12 cellular contexts compared by ENCODE assay signal in genomic region chr19:29842471-29843179, GRCh38. TPM values are rescaled to one million over a fixed set of nuclear protein-coding genes. Genes with fewer than 3 reads are reported as not detected.
DNase-seq lines count a peak whose midpoint lies in the region; ATAC-seq and TF ChIP-seq lines count a peak whose summit lies in the region.
"Had no signal": no experiment of that assay in that cellular context is flagged by ENCODE, and none has a peak within 500 bp of the region (broad histone marks: within the 10 kb centered on the region; RNA-seq: fewer than 3 reads in every experiment).

No MANE protein-coding gene starts in this region.

- H4K20me1 ChIP-seq in BLaER1 treated with 17β-estradiol and CSF1 and Interleukin-3, amounts not matched to agents 10 nM and 100 nM = peaks cover 0 to 36% (median 14%) of the 10 kb centered on the region in 11 experiments; a peak in 15 of 22 replicates
- H4K20me1 ChIP-seq in H9 (ENCODE audit: control insufficient read depth, insufficient read depth, insufficient read length) = no peaks in the 10 kb centered on the region

- no peak for TF ChIP-seq POLR2A in Peyer's patch (IDR thresholded peaks at IDR 0.05)

- no peaks in the 10 kb centered on the region for H3K36me3 Mint-ChIP-seq in H9 (ENCODE audit: insufficient read depth in 1 of 3, low read depth in 3 of 3)
- H3K36me3 Mint-ChIP-seq in central memory CD8-positive, alpha-beta T cell (ENCODE audit: insufficient read depth) = peaks cover 7% of the 10 kb centered on the region
- H3K36me3 Mint-ChIP-seq in naive B cell = no peaks in the 10 kb centered on the region

- peak overlapping the region in 5 of 10 experiments; percentile 33 to 81 (median 78); a peak in 4 of 20 replicates for H3K4me3 ChIP-seq in BLaER1 treated with 17β-estradiol and CSF1 and Interleukin-3, amounts not matched to agents 10 nM and 100 nM
- H3K4me3 ChIP-seq in Peyer's patch = peak overlapping the region in 2 of 4 donors; percentile 38 to 62

- H2BK120ac ChIP-seq in H9 (ENCODE audit: low read depth, low read length, poor library complexity, severe bottlenecking) = no peak overlapping the region

- H3K27ac ChIP-seq in BLaER1 treated with 17β-estradiol and CSF1 and Interleukin-3, amounts not matched to agents 10 nM and 100 nM = no peak overlapping the region
- H3K27ac ChIP-seq in H9 (ENCODE audit: insufficient read length, low read depth, low read length) (no peak overlapping the region), Peyer's patch (peak overlapping the region in 1 of 4 donors; percentile 25)

- no peak overlapping the region for H3K18ac ChIP-seq in H9 (ENCODE audit: insufficient read length, low read depth, low read length)

- no peaks in the 10 kb centered on the region for H3K36me3 ChIP-seq in BLaER1 treated with 17β-estradiol and CSF1 and Interleukin-3, amounts not matched to agents 10 nM and 100 nM
- H3K36me3 ChIP-seq in Peyer's patch = no peaks in the 10 kb centered on the region

- no peaks in the 10 kb centered on the region; a peak in 1 of 5 replicates for H3K9me3 Mint-ChIP-seq in H9
- no peaks in the 10 kb centered on the region for H3K9me3 Mint-ChIP-seq in central memory CD8-positive, alpha-beta T cell
- H3K9me3 Mint-ChIP-seq in naive B cell = peaks cover 0 to 2% (median 0%) of the 10 kb centered on the region in 7 donors
- H3K9me3 Mint-ChIP-seq: activated B cell treated with CpG ODN at 0.5 μM for 24 hours; activated T-helper 17 cell treated with anti-CD3 and anti-CD28 coated beads, Interleukin-2, amount 50 U/mL, for 72 hours had no signal

- H3K23ac ChIP-seq in H9 (ENCODE audit: insufficient read length, low read depth, low read length) = no peak overlapping the region

- TF ChIP-seq CTCF in H9 (conservative IDR thresholded peaks at IDR 0.05) (no peak), Peyer's patch (IDR thresholded peaks at IDR 0.05) (no peak)

- H3K4me1 Mint-ChIP-seq in H9 (peaks cover 26 to 29% of the 10 kb centered on the region in 2 experiments), naive B cell (peaks cover 12 to 24% (median 14%) of the 10 kb centered on the region in 3 donors)
- peaks cover 12% of the 10 kb centered on the region for H3K4me1 Mint-ChIP-seq in central memory CD8-positive, alpha-beta T cell

- peaks cover 14% of the 10 kb centered on the region for H3K23me2 ChIP-seq in H9 (ENCODE audit: insufficient read length, low read depth, low read length, poor library complexity, severe bottlenecking)

- no peak overlapping the region for H3K4ac ChIP-seq in H9 (ENCODE audit: low read depth, low read length)

- WGBS in H9 (ENCODE audit: extremely low coverage, insufficient read length, low lambda C conversion rate) = no CpG with 5 or more reads among the region's 11 CpGs

- no peak overlapping the region; the same call in 1 of the 2 replicates for H2BK15ac ChIP-seq in H9 (ENCODE audit: low read depth, low read length)

- H4K8ac ChIP-seq in H9 (replicated peaks; ENCODE audit: insufficient read length, low read depth, low read length) = no peak overlapping the region

- ATAC-seq in central memory CD8-positive, alpha-beta T cell (replicated peaks; ENCODE audit: extremely low read depth, poor library complexity, severe bottlenecking) = no peak
- ATAC-seq in naive B cell (ENCODE audit: low read depth in 2 of 2) = no peak
- no peak for ATAC-seq in HG02759 (IDR thresholded peaks at IDR 0.05; ENCODE audit: unreplicated experiment)
- ATAC-seq: activated T-helper 17 cell treated with anti-CD3 and anti-CD28 coated beads, Interleukin-2, amount 50 U/mL, for 72 hours had no signal

- H2AFZ ChIP-seq in H9 (ENCODE audit: low read length) = no peak overlapping the region

- H3K56ac ChIP-seq in H9 (ENCODE audit: insufficient read length, low read depth, low read length) = no peak overlapping the region

- H2AK5ac ChIP-seq in H9 (ENCODE audit: insufficient read length, low read length) = no peak overlapping the region

- H3K79me1 ChIP-seq in H9 (ENCODE audit: insufficient read depth, low read depth, low read length, poor library complexity, severe bottlenecking) = no peaks in the 10 kb centered on the region

- H2BK12ac ChIP-seq in H9 (ENCODE audit: insufficient read length, low read depth, low read length) = no peak overlapping the region

- no peak overlapping the region for H2BK5ac ChIP-seq in H9 (ENCODE audit: insufficient read length, low read length)

- H3T11ph ChIP-seq in H9 (ENCODE audit: low read length) = no peak overlapping the region

- H3K4me3 Mint-ChIP-seq in H9 (peak overlapping the region in 1 of 2 experiments; percentile 57; a peak in 2 of 5 replicates), naive B cell (peak overlapping the region in 6 of 8 donors; percentile 5 to 61 (median 46))
- peak overlapping the region; percentile 9 for H3K4me3 Mint-ChIP-seq in central memory CD8-positive, alpha-beta T cell
- H3K4me3 Mint-ChIP-seq: activated B cell treated with CpG ODN at 0.5 μM for 24 hours; activated T-helper 17 cell treated with anti-CD3 and anti-CD28 coated beads, Interleukin-2, amount 50 U/mL, for 72 hours had no signal

- H3K4me1 ChIP-seq in BLaER1 treated with 17β-estradiol and CSF1 and Interleukin-3, amounts not matched to agents 10 nM and 100 nM = peaks cover 18 to 36% (median 33%) of the 10 kb centered on the region in 10 experiments
- H3K4me1 ChIP-seq in H9 (ENCODE audit: insufficient read depth, low read length) (no peaks in the 10 kb centered on the region; the same call in 1 of the 2 replicates), Peyer's patch (peaks cover 6 to 20% (median 10%) of the 10 kb centered on the region in 4 donors)

- H3K27me3 Mint-ChIP-seq in H9 (ENCODE audit: low read depth) (peaks cover 12% of the 10 kb centered on the region), naive B cell (peaks cover 0 to 22% (median 14%) of the 10 kb centered on the region in 3 donors)
- H3K27me3 Mint-ChIP-seq in central memory CD8-positive, alpha-beta T cell = peaks cover 31% of the 10 kb centered on the region
- H3K27me3 Mint-ChIP-seq: activated T-helper 17 cell treated with anti-CD3 and anti-CD28 coated beads, Interleukin-2, amount 50 U/mL, for 72 hours had no signal

- no peaks in the 10 kb centered on the region for H3K79me2 ChIP-seq in H9 (ENCODE audit: insufficient read depth, low read length)

- H3K27ac Mint-ChIP-seq in H9 (no peak overlapping the region), naive B cell (no peak overlapping the region)
- H3K27ac Mint-ChIP-seq in central memory CD8-positive, alpha-beta T cell (ENCODE audit: low read depth) = no peak overlapping the region
- H3K27ac Mint-ChIP-seq: activated B cell treated with CpG ODN at 0.5 μM for 24 hours; activated T-helper 17 cell treated with anti-CD3 and anti-CD28 coated beads, Interleukin-2, amount 50 U/mL, for 72 hours had no signal

- H3K14ac ChIP-seq in H9 (ENCODE audit: insufficient read depth, low read length) = no peak overlapping the region

- peak overlapping the region; percentile 65 to 94 (median 85); a peak in 19 of 22 replicates for H3K4me2 ChIP-seq in BLaER1 treated with 17β-estradiol and CSF1 and Interleukin-3, amounts not matched to agents 10 nM and 100 nM
- peak overlapping the region; percentile 64 for H3K4me2 ChIP-seq in H9 (ENCODE audit: insufficient read depth, insufficient read length, low read length)

- H3K27me3 ChIP-seq in BLaER1 treated with 17β-estradiol and CSF1 and Interleukin-3, amounts not matched to agents 10 nM and 100 nM = peaks cover 42 to 59% (median 55%) of the 10 kb centered on the region in 11 experiments
- no peaks in the 10 kb centered on the region; the same call in 1 of the 2 replicates for H3K27me3 ChIP-seq in H9 (ENCODE audit: insufficient read depth, low read length)
- no peaks in the 10 kb centered on the region for H3K27me3 ChIP-seq in Peyer's patch

- no peaks in the 10 kb centered on the region; a peak in 1 of 22 replicates for H3K9me3 ChIP-seq in BLaER1 treated with 17β-estradiol and CSF1 and Interleukin-3, amounts not matched to agents 10 nM and 100 nM (replicated peaks in 1 of 11)
- H3K9me3 ChIP-seq in H9 (ENCODE audit: control insufficient read depth, low read depth, low read length) = no peaks in the 10 kb centered on the region
- no peaks in the 10 kb centered on the region for H3K9me3 ChIP-seq in Peyer's patch

- peak overlapping the region in 3 of 11 experiments; percentile 9 to 28 (median 24); a peak in 2 of 22 replicates for H3K9ac ChIP-seq in BLaER1 treated with 17β-estradiol and CSF1 and Interleukin-3, amounts not matched to agents 10 nM and 100 nM
- no peak overlapping the region for H3K9ac ChIP-seq in H9 (ENCODE audit: extremely low read depth, insufficient read length, low read length)

- no peak overlapping the region for H2BK20ac ChIP-seq in H9 (ENCODE audit: low read depth, low read length, poor library complexity, severe bottlenecking)

- no peak overlapping the region for H4K91ac ChIP-seq in H9 (ENCODE audit: insufficient read length, low read depth, low read length)

- H4K5ac ChIP-seq in H9 (ENCODE audit: insufficient read length, low read depth, low read length) = no peak overlapping the region

- DNase-seq in H9 (no peak), naive B cell (no peak), Peyer's patch (no peak), NCI-H2196 treated with DMSO at 0.1 percent for 48 hours (lab: John Stamatoyannopoulos, UW; ENCODE audit: unreplicated experiment) (no peak)
- no peak for DNase-seq in central memory CD8-positive, alpha-beta T cell (ENCODE audit: low spot score in 2 of 2)
- no peak for DNase-seq in effector CD4-positive, alpha-beta T cell
- DNase-seq: activated B cell treated with CpG ODN at 0.5 μM for 24 hours, NCI-H1092, SHP77 treated with DMSO at 0.1 percent for 48 hours had no signal

RNA-seq across cellular contexts. Expression of gene CCNE1, which starts 30.8 kb away (rescaled TPM):
- total RNA-seq in H9 (2021) (40.2 and 42.1 TPM in 2 replicates), Peyer's patch (1 to 10 TPM; 1.8 to 5.9 (median 2.2) TPM)
- polyA plus RNA-seq in naive B cell (ENCODE audit: low read depth in 6 of 6) = not detected
